In the genomic region with DNA sequence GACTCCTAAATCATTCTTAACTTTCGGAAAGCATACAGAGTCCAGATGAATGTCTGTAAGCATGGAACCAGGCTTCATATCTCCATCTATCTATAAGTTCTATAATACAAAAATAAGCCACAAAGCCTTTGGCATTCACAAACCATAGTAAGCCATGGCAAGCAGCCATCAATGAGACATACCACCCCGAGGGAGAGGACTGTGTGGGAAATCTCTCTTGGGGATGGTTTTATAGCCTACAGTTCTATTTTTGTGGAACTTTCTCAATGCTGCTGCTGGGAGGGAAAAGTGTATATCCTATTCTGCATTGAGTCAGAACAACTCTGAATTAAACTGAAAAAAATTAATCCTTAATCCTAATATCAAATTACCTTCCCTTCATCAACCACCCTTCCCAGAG, we compare ENCODE assay signal across 25 cellular contexts. TPM values are rescaled to one million over a fixed set of nuclear protein-coding genes. Genes with fewer than 3 reads are reported as not detected.
DNase-seq lines count a peak whose midpoint lies in the region; TF ChIP-seq lines count a peak whose summit lies in the region.
"Had no signal": no experiment of that assay in that cellular context is flagged by ENCODE, and none has a peak within 500 bp of the region (broad histone marks: within the 10 kb centered on the region; RNA-seq: fewer than 3 reads in every experiment).

No MANE protein-coding gene starts in this region.

- no peak overlapping the region for H3K4me3 Mint-ChIP-seq in CD4-positive, alpha-beta memory T cell
- H3K4me3 Mint-ChIP-seq: B cell, CD14-positive monocyte, IgD-negative memory B cell, T-cell had no signal

- H3K36me3 Mint-ChIP-seq in CD4-positive, alpha-beta memory T cell: peaks cover 0 to 10% of the 10 kb centered on the region in 2 donors
- H3K36me3 Mint-ChIP-seq: CD14-positive monocyte, IgD-negative memory B cell had no signal

- WGBS in smooth muscle cell (ENCODE audit: low lambda C conversion rate): 42% methylated on average over 2 of the region's 2 CpGs

- no peak overlapping the region for H3K4me3 ChIP-seq in HEK293 (ENCODE audit: low read depth, low read length)
- H3K4me3 ChIP-seq in fibroblast of mammary gland (ENCODE audit: control insufficient read depth, low read depth, low read length): no peak overlapping the region
- no peak overlapping the region for H3K4me3 ChIP-seq in smooth muscle cell
- no peak overlapping the region for H3K4me3 ChIP-seq in CD4-positive, alpha-beta memory T cell (ENCODE audit: low read length in 2 of 2)
- H3K4me3 ChIP-seq: A549, PC-9 had no signal

- H3K27ac ChIP-seq in HEK293 (ENCODE audit: extremely low read depth, low read depth, low read length): no peak overlapping the region
- H3K27ac ChIP-seq in smooth muscle cell (ENCODE audit: low read depth): peak overlapping the region; percentile 49
- no peak overlapping the region for H3K27ac ChIP-seq in CD4-positive, alpha-beta memory T cell (ENCODE audit: low read depth, low read length)
- H3K27ac ChIP-seq: A549, HL-60, KMS-11, RWPE1 had no signal

- H3K9ac ChIP-seq in smooth muscle cell (ENCODE audit: low read depth): no peak overlapping the region
- H3K9ac ChIP-seq: KMS-11 had no signal

- H3K27me3 Mint-ChIP-seq in CD4-positive, alpha-beta memory T cell: no peaks in the 10 kb centered on the region
- H3K27me3 Mint-ChIP-seq: B cell, T-cell had no signal

- TF ChIP-seq CTCF in HEK293 (tag by site-specific recombination; IDR thresholded peaks at IDR 0.05) (no peak), fibroblast of mammary gland (conservative IDR thresholded peaks at IDR 0.05; ENCODE audit: control insufficient read depth, insufficient read depth, low read depth, low read length) (no peak), smooth muscle cell (IDR thresholded peaks at IDR 0.05; ENCODE audit: borderline replicate concordance, insufficient read depth, poor library complexity, severe bottlenecking) (no peak)

- H3K9me3 Mint-ChIP-seq in CD4-positive, alpha-beta memory T cell: peaks cover 0 to 5% (median 0%) of the 10 kb centered on the region in 8 donors

- H3K79me2 ChIP-seq in smooth muscle cell (ENCODE audit: low read depth): peaks cover 30% of the 10 kb centered on the region

- peak overlapping the region; percentile 34 for H3K4me2 ChIP-seq in smooth muscle cell
- H3K4me2 ChIP-seq: A549, KMS-11 had no signal

- peaks cover 0 to 2% (median 0%) of the 10 kb centered on the region in 4 donors for H3K4me1 Mint-ChIP-seq in CD4-positive, alpha-beta memory T cell
- H3K4me1 Mint-ChIP-seq: B cell, CD14-positive monocyte, IgD-negative memory B cell, T-cell had no signal

- no peaks in the 10 kb centered on the region for H3K27me3 ChIP-seq in smooth muscle cell (ENCODE audit: low read depth)
- no peaks in the 10 kb centered on the region for H3K27me3 ChIP-seq in CD4-positive, alpha-beta memory T cell (ENCODE audit: insufficient read depth, low read length)

- H3F3A ChIP-seq in smooth muscle cell (ENCODE audit: low read depth): peaks cover 21% of the 10 kb centered on the region

- no peaks in the 10 kb centered on the region for H3K9me3 ChIP-seq in HEK293 (ENCODE audit: control insufficient read depth, insufficient read depth, low read depth, low read length)
- no peaks in the 10 kb centered on the region for H3K9me3 ChIP-seq in smooth muscle cell (replicated peaks; ENCODE audit: low read depth)
- no peaks in the 10 kb centered on the region for H3K9me3 ChIP-seq in CD4-positive, alpha-beta memory T cell (ENCODE audit: control insufficient read depth in 1 of 2, low read length in 2 of 2)
- H3K9me3 ChIP-seq: A549 had no signal

- H4K20me1 ChIP-seq in smooth muscle cell (ENCODE audit: low read depth): peaks cover 90% of the 10 kb centered on the region

- CTCF ChIA-PET in HEK293 (lab: Yijun Ruan, JAX): no interaction called here
- CTCF ChIA-PET in CD4-positive, alpha-beta memory T cell (lab: Charles Lee; ENCODE audit: partially characterized antibody): no interaction called here

- no peak overlapping the region for H3K27ac Mint-ChIP-seq in CD4-positive, alpha-beta memory T cell
- H3K27ac Mint-ChIP-seq: B cell, CD14-positive monocyte, IgD-negative memory B cell, T-cell had no signal

- H3K36me3 ChIP-seq in HEK293 (ENCODE audit: control insufficient read depth in 2 of 2, insufficient read depth in 1 of 2, low read length in 2 of 2) (peaks cover 0 to 37% of the 10 kb centered on the region in 2 experiments; a peak in 2 of 3 replicates), smooth muscle cell (ENCODE audit: low read depth) (peaks cover 21% of the 10 kb centered on the region)
- no peaks in the 10 kb centered on the region for H3K36me3 ChIP-seq in CD4-positive, alpha-beta memory T cell (ENCODE audit: insufficient read depth, low read length)

- H3K4me1 ChIP-seq in HEK293 (ENCODE audit: control insufficient read depth, insufficient read depth, low read length) (peaks cover 10% of the 10 kb centered on the region), smooth muscle cell (ENCODE audit: low read depth) (peaks cover 53% of the 10 kb centered on the region)
- H3K4me1 ChIP-seq in CD4-positive, alpha-beta memory T cell (ENCODE audit: insufficient read depth, low read length): no peaks in the 10 kb centered on the region

- POLR2A ChIA-PET in HEK293 (lab: Yijun Ruan, JAX): no interaction called here
- POLR2A ChIA-PET in CD4-positive, alpha-beta memory T cell (lab: Charles Lee; ENCODE audit: partially characterized antibody): no interaction called here

- intact Hi-C loops in CD4-positive, alpha-beta memory T cell (cut with micrococcal nuclease): no loop called here

- DNase-seq in COLO829 (ENCODE audit: low spot score) (peak; percentile 23), fibroblast of mammary gland (ENCODE audit: low read depth) (peak; percentile 45), smooth muscle cell (lab: John Stamatoyannopoulos, UW; ENCODE audit: unreplicated experiment) (no peak), NCI-H2029 treated with DMSO at 0.1 percent for 48 hours (lab: John Stamatoyannopoulos, UW) (no peak), Ammon's horn (ENCODE audit: low spot score) (no peak)
- DNase-seq in CD4-positive, alpha-beta memory T cell: no peak
- DNase-seq: MV-4-11; NCI-H1105; NCI-H1436 treated with DMSO at 0.1 percent for 48 hours; NCI-H1930; NCI-H446 treated with DMSO at 0.1 percent for 48 hours; NCI-H526; NCI-H82; NK-92 treated with Interleukin-12 subunit alpha and Interleukin-12 subunit beta, amount 100 ng/mL, for 24 hours; PC-9; SHP77; T-cell had no signal

- no peak overlapping the region for H2AFZ ChIP-seq in smooth muscle cell (ENCODE audit: low read depth)
- H2AFZ ChIP-seq: PC-9 had no signal

TF ChIP-seq in HEK293, 187 proteins besides CTCF, POLR2A, EP300 and RAD21 (continues in another document):
- TF ChIP-seq, protein P1, sequence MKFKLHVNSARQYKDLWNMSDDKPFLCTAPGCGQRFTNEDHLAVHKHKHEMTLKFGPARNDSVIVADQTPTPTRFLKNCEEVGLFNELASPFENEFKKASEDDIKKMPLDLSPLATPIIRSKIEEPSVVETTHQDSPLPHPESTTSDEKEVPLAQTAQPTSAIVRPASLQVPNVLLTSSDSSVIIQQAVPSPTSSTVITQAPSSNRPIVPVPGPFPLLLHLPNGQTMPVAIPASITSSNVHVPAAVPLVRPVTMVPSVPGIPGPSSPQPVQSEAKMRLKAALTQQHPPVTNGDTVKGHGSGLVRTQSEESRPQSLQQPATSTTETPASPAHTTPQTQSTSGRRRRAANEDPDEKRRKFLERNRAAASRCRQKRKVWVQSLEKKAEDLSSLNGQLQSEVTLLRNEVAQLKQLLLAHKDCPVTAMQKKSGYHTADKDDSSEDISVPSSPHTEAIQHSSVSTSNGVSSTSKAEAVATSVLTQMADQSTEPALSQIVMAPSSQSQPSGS (tag by site-specific recombination; IDR thresholded peaks at IDR 0.05; ENCODE audit: low read depth): no peak
- TF ChIP-seq, protein P2, sequence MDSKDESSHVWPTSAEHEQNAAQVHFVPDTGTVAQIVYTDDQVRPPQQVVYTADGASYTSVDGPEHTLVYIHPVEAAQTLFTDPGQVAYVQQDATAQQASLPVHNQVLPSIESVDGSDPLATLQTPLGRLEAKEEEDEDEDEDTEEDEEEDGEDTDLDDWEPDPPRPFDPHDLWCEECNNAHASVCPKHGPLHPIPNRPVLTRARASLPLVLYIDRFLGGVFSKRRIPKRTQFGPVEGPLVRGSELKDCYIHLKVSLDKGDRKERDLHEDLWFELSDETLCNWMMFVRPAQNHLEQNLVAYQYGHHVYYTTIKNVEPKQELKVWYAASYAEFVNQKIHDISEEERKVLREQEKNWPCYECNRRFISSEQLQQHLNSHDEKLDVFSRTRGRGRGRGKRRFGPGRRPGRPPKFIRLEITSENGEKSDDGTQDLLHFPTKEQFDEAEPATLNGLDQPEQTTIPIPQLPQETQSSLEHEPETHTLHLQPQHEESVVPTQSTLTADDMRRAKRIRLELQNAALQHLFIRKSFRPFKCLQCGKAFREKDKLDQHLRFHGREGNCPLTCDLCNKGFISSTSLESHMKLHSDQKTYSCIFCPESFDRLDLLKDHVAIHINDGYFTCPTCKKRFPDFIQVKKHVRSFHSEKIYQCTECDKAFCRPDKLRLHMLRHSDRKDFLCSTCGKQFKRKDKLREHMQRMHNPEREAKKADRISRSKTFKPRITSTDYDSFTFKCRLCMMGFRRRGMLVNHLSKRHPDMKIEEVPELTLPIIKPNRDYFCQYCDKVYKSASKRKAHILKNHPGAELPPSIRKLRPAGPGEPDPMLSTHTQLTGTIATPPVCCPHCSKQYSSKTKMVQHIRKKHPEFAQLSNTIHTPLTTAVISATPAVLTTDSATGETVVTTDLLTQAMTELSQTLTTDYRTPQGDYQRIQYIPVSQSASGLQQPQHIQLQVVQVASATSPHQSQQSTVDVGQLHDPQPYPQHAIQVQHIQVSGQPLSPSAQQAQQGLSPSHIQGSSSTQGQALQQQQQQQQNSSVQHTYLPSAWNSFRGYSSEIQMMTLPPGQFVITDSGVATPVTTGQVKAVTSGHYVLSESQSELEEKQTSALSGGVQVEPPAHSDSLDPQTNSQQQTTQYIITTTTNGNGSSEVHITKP (tag by site-specific recombination; IDR thresholded peaks at IDR 0.05): peak; percentile 70

RNA-seq across cellular contexts. Expression of a gene that starts 20.4 kb away (rescaled TPM):
- 146 TPM in 2 replicates for total RNA-seq in smooth muscle cell
- 127 and 154 TPM in 2 replicates for polyA plus RNA-seq in smooth muscle cell
- 1 to 10 TPM; 4.0 to 4.9 TPM for total RNA-seq in CD4-positive, alpha-beta memory T cell
- polyA plus RNA-seq in CD4-positive, alpha-beta memory T cell: 10 to 100 TPM in 1 of 2 donors, 1 to 10 TPM in 1; 5.7 to 15.4 TPM

Comparison
In these comparisons a context has a peak if more than half of its experiments do, and no peak if none do; other contexts are left out.
1. DNase-seq: peak in COLO829 (single experiment) and fibroblast of mammary gland (single experiment); none in smooth muscle cell (single experiment), CD4-positive, alpha-beta memory T cell (0 of 5), NCI-H2029 treated with DMSO at 0.1 percent for 48 hours (single experiment) and Ammon's horn (single experiment).
2. RNA of a gene that starts 20.4 kb away (total RNA-seq): 146 TPM in smooth muscle cell; 4.0 to 4.9 TPM in CD4-positive, alpha-beta memory T cell; every median in the first group is over 10 times any median in the second.